Comparison of ENCODE assay signal across 8 cellular contexts in genomic region chr9:113401027-113401792, GRCh38. TPM values are rescaled to one million over a fixed set of nuclear protein-coding genes. Genes with fewer than 3 reads are reported as not detected.
A peak's percentile ranks its signal among the peaks of the same experiment; 100 is the strongest.
DNase-seq lines count a peak whose midpoint lies in the region; ATAC-seq and TF ChIP-seq lines count a peak whose summit lies in the region.

Gene ALAD, minus strand, starts transcription at chr9:113401284. Its CDS starts 7,725 bp downstream, at chr9:113393559.

- DNase-seq in AG08396 (ENCODE audit: low spot score) (peak; percentile 99), NCI-H2227 (lab: John Stamatoyannopoulos, UW; ENCODE audit: unreplicated experiment) (peak; percentile 98), WERI-Rb-1 (peak; percentile 100), mammary epithelial cell (peak; percentile 98), iPS-NIHi7 (ENCODE audit: extremely low spot score) (peak; percentile 100), smooth muscle cell of the brain vasculature (ENCODE audit: low read depth, low spot score) (peak; percentile 98)

- CTCF ChIA-PET in mammary epithelial cell (lab: Charles Lee; ENCODE audit: low non-redundant PET): interaction anchor here (0.5 to 0.8 kb wide), 7 partner anchors 9 to 281 kb away, joined by 3 to 10 read pairs (median 3); partner anchors contain the start of genes C9orf43 and POLE3

- peak within 1 kb of the TSS; percentile 93 for H2AFZ ChIP-seq in mammary epithelial cell (ENCODE audit: low read depth, low read length)

- H3K9me3 ChIP-seq in WERI-Rb-1 (ENCODE audit: severe bottlenecking) (no peaks in the 10 kb centered on the region), mammary epithelial cell (replicated peaks; ENCODE audit: insufficient read depth, low read length) (no peaks in the 10 kb centered on the region)

- peaks cover 8% of the 10 kb centered on the region for H3K4me1 ChIP-seq in mammary epithelial cell (ENCODE audit: insufficient read depth, low read length)

- H3K36me3 ChIP-seq in WERI-Rb-1 (peaks cover 7% of the 10 kb centered on the region), mammary epithelial cell (ENCODE audit: insufficient read depth, low read length) (no peaks in the 10 kb centered on the region)

- BruUV-seq in mammary epithelial cell (replicated peaks; lab: Mats Ljungman, UMichigan): no TSS peak

- no peaks in the 10 kb centered on the region for H3K27me3 ChIP-seq in WERI-Rb-1 (ENCODE audit: insufficient read depth, low read depth, severe bottlenecking)
- H3K27me3 ChIP-seq in mammary epithelial cell (ENCODE audit: insufficient read depth, low read length): no peaks in the 10 kb centered on the region

- WGBS in mammary epithelial cell (ENCODE audit: low coverage, missing lambda C conversion rate): 2% methylated on average over 29 of the region's 50 CpGs

- no peaks in the 10 kb centered on the region for H3K79me2 ChIP-seq in mammary epithelial cell (ENCODE audit: insufficient read depth, low read length)

- H3K4me2 ChIP-seq in mammary epithelial cell (ENCODE audit: insufficient read depth, low read depth, low read length): peak within 1 kb of the TSS; percentile 85

- in situ Hi-C loops in mammary epithelial cell (cut with MboI; ENCODE audit: low sequenced_read_pairs in 2 of 2): loop anchor here in 1 of 2 donors (25.0 kb wide), 1 partner anchor 489 kb away; no protein-coding TSS in a partner anchor

- peak within 1 kb of the TSS; percentile 60 for H3K9ac ChIP-seq in mammary epithelial cell (ENCODE audit: insufficient read depth, low read length)

- TF ChIP-seq CTCF in WERI-Rb-1 (IDR thresholded peaks at IDR 0.05; ENCODE audit: low read depth, low read length) (peak; percentile 98), mammary epithelial cell (conservative IDR thresholded peaks at IDR 0.05 in 1 of 2, IDR thresholded peaks at IDR 0.05 in 1 of 2; ENCODE audit: extremely low read depth in 1 of 2, insufficient read depth in 1 of 2, low read depth in 1 of 2, low read length in 2 of 2) (peak; percentile 87 to 97)

- dilution Hi-C loops in mammary epithelial cell (cut with HindIII; ENCODE audit: low sequenced_read_pairs): no loop called here

- H3K4me3 ChIP-seq in WERI-Rb-1 (ENCODE audit: low read depth, low read length) (peak within 1 kb of the TSS; percentile 92), mammary epithelial cell (replicated peaks in 1 of 3; ENCODE audit: insufficient read depth in 1 of 3, low read depth in 2 of 3, low read length in 3 of 3) (peak within 1 kb of the TSS; percentile 87 to 95 (median 87))

- H3K27ac ChIP-seq in WERI-Rb-1 (peak within 1 kb of the TSS; percentile 40), mammary epithelial cell (ENCODE audit: insufficient read depth, low read depth, low read length) (peak within 1 kb of the TSS; percentile 53)

- intact Hi-C loops in mammary epithelial cell (cut with micrococcal nuclease): loop anchor here (1.0 to 10.0 kb wide), 7 partner anchors 9 to 476 kb away; partner anchors contain the start of genes C9orf43, HDHD3, POLE3 and WDR31

- no peaks in the 10 kb centered on the region for H4K20me1 ChIP-seq in mammary epithelial cell (ENCODE audit: insufficient read depth, low read length)

- ATAC-seq in GM18907 (IDR thresholded peaks at IDR 0.05; ENCODE audit: unreplicated experiment) (peak; percentile 98), HG03159 (IDR thresholded peaks at IDR 0.05; ENCODE audit: unreplicated experiment) (peak; percentile 98)

RNA-seq across cellular contexts. Expression of gene ALAD, which starts in this region (rescaled TPM):
- total RNA-seq in mammary epithelial cell: 10 to 100 TPM; 10.2 to 14.5 TPM
- 5.5 TPM for polyA plus RNA-seq in mammary epithelial cell
- 2.2 TPM for polyA minus RNA-seq in mammary epithelial cell

Comparison
In these comparisons a context has a peak if more than half of its experiments do, and no peak if none do; other contexts are left out.
1. Peak in every context shown above with its lines: DNase-seq, ATAC-seq, H3K4me3 ChIP-seq and H3K27ac ChIP-seq.